Comparison of ENCODE assay signal across 8 cellular contexts in genomic region chr5:112418412-112419049, GRCh38. TPM values are rescaled to one million over a fixed set of nuclear protein-coding genes. Genes with fewer than 3 reads are reported as not detected.
DNase-seq lines count a peak whose midpoint lies in the region; ATAC-seq and TF ChIP-seq lines count a peak whose summit lies in the region.

No MANE protein-coding gene starts in this region.

- DNase-seq in ACHN (peak; percentile 10), H7 (no peak), astrocyte of the cerebellum (ENCODE audit: low read depth) (no peak), islet precursor cell (peak; percentile 60), NCI-H146 treated with DMSO at 0.1 percent for 48 hours (lab: John Stamatoyannopoulos, UW; ENCODE audit: unreplicated experiment) (no peak), middle frontal gyrus (ENCODE audit: extremely low spot score, low spot score) (no peak)
- peak in 1 of 2 donors; percentile 11 for DNase-seq in stimulated activated naive CD8-positive, alpha-beta T cell treated with anti-CD3 and anti-CD28 coated beads, Interleukin-15, amount 100 ng/mL, for 72 hours

- in situ Hi-C loops in ACHN (cut with HindIII; ENCODE audit: low pct_ligation_motif_present, low pct_unique_long_range_greater_than_20kb, low sequenced_read_pairs): no loop called here
- in situ Hi-C loops in astrocyte of the cerebellum (cut with HindIII; ENCODE audit: low sequenced_read_pairs): no loop called here

- H3K27me3 Mint-ChIP-seq in stimulated activated naive CD8-positive, alpha-beta T cell treated with anti-CD3 and anti-CD28 coated beads, Interleukin-15, amount 100 ng/mL, for 72 hours: peaks cover 66% of the 10 kb centered on the region

- H3K27me3 ChIP-seq in H7 (ENCODE audit: control insufficient read depth, insufficient read depth, low read length): peaks cover 42% of the 10 kb centered on the region

- ATAC-seq in stimulated activated naive CD8-positive, alpha-beta T cell treated with anti-CD3 and anti-CD28 coated beads, Interleukin-15, amount 100 ng/mL, for 72 hours: peak; percentile 10
- ATAC-seq in HG03097 (IDR thresholded peaks at IDR 0.05; ENCODE audit: low FRiP score, unreplicated experiment): no peak

- no peak for TF ChIP-seq CTCF in astrocyte of the cerebellum (IDR thresholded peaks at IDR 0.05; ENCODE audit: low read depth, low read length, missing control alignments)

- no peaks in the 10 kb centered on the region for H3K9me3 Mint-ChIP-seq in stimulated activated naive CD8-positive, alpha-beta T cell treated with anti-CD3 and anti-CD28 coated beads, Interleukin-15, amount 100 ng/mL, for 72 hours

- H3K4me3 Mint-ChIP-seq in stimulated activated naive CD8-positive, alpha-beta T cell treated with anti-CD3 and anti-CD28 coated beads, Interleukin-15, amount 100 ng/mL, for 72 hours: peak overlapping the region; percentile 68 to 83

- peak overlapping the region; percentile 83 for H3K4me3 ChIP-seq in H7 (ENCODE audit: insufficient read depth, low read depth, low read length)
- peak overlapping the region; percentile 60 for H3K4me3 ChIP-seq in astrocyte of the cerebellum (ENCODE audit: low read depth, low read length)

- no peak overlapping the region for H3K27ac Mint-ChIP-seq in stimulated activated naive CD8-positive, alpha-beta T cell treated with anti-CD3 and anti-CD28 coated beads, Interleukin-15, amount 100 ng/mL, for 72 hours

- H3K4me1 Mint-ChIP-seq in stimulated activated naive CD8-positive, alpha-beta T cell treated with anti-CD3 and anti-CD28 coated beads, Interleukin-15, amount 100 ng/mL, for 72 hours: peaks cover 16% of the 10 kb centered on the region

- no peaks in the 10 kb centered on the region for H3K36me3 ChIP-seq in H7 (replicated peaks; ENCODE audit: control insufficient read depth, insufficient read depth, low read length)

RNA-seq across cellular contexts. Expression of gene EPB41L4A, which starts 0.5 kb away (rescaled TPM):
- total RNA-seq in H7 (2014; rRNA removed; shearing (Covaris generic)): 3.2 and 4.7 TPM in 2 replicates

Comparison
In these comparisons a context has a peak if more than half of its experiments do, and no peak if none do; other contexts are left out.
1. DNase-seq: peak in ACHN (single experiment) and islet precursor cell (single experiment); none in H7 (single experiment), astrocyte of the cerebellum (single experiment), NCI-H146 treated with DMSO at 0.1 percent for 48 hours (single experiment) and middle frontal gyrus (single experiment).